ENCODE assay signal across 11 cellular contexts in genomic region chr4:2792396-2792710, GRCh38. TPM values are rescaled to one million over a fixed set of nuclear protein-coding genes. Genes with fewer than 3 reads are reported as not detected.
DNase-seq lines count a peak whose midpoint lies in the region; ATAC-seq, FAIRE-seq and TF ChIP-seq lines count a peak whose summit lies in the region.
"Had no signal": no experiment of that assay in that cellular context is flagged by ENCODE, and none has a peak within 500 bp of the region (broad histone marks: within the 10 kb centered on the region; RNA-seq: fewer than 3 reads in every experiment).

No MANE protein-coding gene starts in this region.

- no peaks in the 10 kb centered on the region for H3K79me2 ChIP-seq in GM23338 (replicated peaks; ENCODE audit: insufficient read depth)

- no peak for TF ChIP-seq POLR2A in GM12892 (IDR thresholded peaks at IDR 0.05; ENCODE audit: low read depth, low read length)

- H3K36me3 Mint-ChIP-seq in CD14-positive monocyte, result peaks cover 25 to 27% of the 10 kb centered on the region in 2 donors
- no peaks in the 10 kb centered on the region for H3K36me3 Mint-ChIP-seq in GM23338 (ENCODE audit: low read depth)
- H3K36me3 Mint-ChIP-seq in effector memory CD8-positive, alpha-beta T cell (ENCODE audit: insufficient read depth), result no peaks in the 10 kb centered on the region
- H3K36me3 Mint-ChIP-seq in osteocyte (ENCODE audit: unreplicated experiment), result no peaks in the 10 kb centered on the region

- H3K4me3 ChIP-seq in GM23338, result no peak overlapping the region

- H3K4me1 ChIP-seq in GM23338 (ENCODE audit: insufficient read depth), result peaks cover 5% of the 10 kb centered on the region

- H3K4me3 Mint-ChIP-seq in CD14-positive monocyte, result peak overlapping the region in 1 of 2 donors; percentile 60
- H3K4me3 Mint-ChIP-seq in GM23338, result peak overlapping the region; percentile 37; the same call in 2 of the 3 replicates
- peak overlapping the region; percentile 41 to 45 for H3K4me3 Mint-ChIP-seq in effector memory CD8-positive, alpha-beta T cell
- peak overlapping the region; percentile 35 for H3K4me3 Mint-ChIP-seq in osteocyte (ENCODE audit: unreplicated experiment)

- no peak for DNase-seq in CD14-positive monocyte (ENCODE audit: low spot score)
- DNase-seq in GM23338 (ENCODE audit: low spot score), result no peak
- no peak for DNase-seq in effector memory CD8-positive, alpha-beta T cell
- DNase-seq in osteocyte (ENCODE audit: extremely low spot score, unreplicated experiment), result no peak
- DNase-seq in GM12892 (ENCODE audit: insufficient read length), result no peak
- no peak for DNase-seq in NCI-H69 (lab: John Stamatoyannopoulos, UW)
- DNase-seq in caudate nucleus (lab: John Stamatoyannopoulos, UW), result no peak
- DNase-seq: DMS79 treated with DMSO at 0.1 percent for 48 hours, NCI-H2081 treated with DMSO at 0.1 percent for 48 hours had no signal

- H3K27me3 ChIP-seq in GM23338 (ENCODE audit: insufficient read depth), result peaks cover 16% of the 10 kb centered on the region

- H3K27ac ChIP-seq in GM23338 (ENCODE audit: low read depth), result no peak overlapping the region
- H3K27ac ChIP-seq in caudate nucleus (ENCODE audit: low read depth, low read length), result no peak overlapping the region
- H3K27ac ChIP-seq: VCaP had no signal

- H2AFZ ChIP-seq in GM23338, result peak overlapping the region; percentile 52; the same call in 1 of the 2 replicates

- no peak for FAIRE-seq in GM12892 (lab: Jason Lieb, UNC)
- FAIRE-seq: endometrium had no signal

- no peaks in the 10 kb centered on the region for H4K20me1 ChIP-seq in GM23338 (replicated peaks; ENCODE audit: insufficient read depth)

- peak; percentile 1; the same call in 2 of the 3 replicates for ATAC-seq in GM23338
- no peak for ATAC-seq in effector memory CD8-positive, alpha-beta T cell (replicated peaks)

- intact Hi-C loops in CD14-positive monocyte (cut with micrococcal nuclease), result no loop called here

- 0 out of 2 replicates have a peak, but pooled peaks cover 5% of the 10 kb centered on the region for H3F3A ChIP-seq in GM23338 (replicated peaks; ENCODE audit: low read depth)

- no peaks in the 10 kb centered on the region for H3K9me2 ChIP-seq in GM23338 (ENCODE audit: insufficient read depth)

- H3K9me3 Mint-ChIP-seq in CD14-positive monocyte (no peaks in the 10 kb centered on the region), GM23338 (no peaks in the 10 kb centered on the region; the same call in 2 of the 3 replicates), osteocyte (ENCODE audit: unreplicated experiment) (no peaks in the 10 kb centered on the region)
- H3K9me3 Mint-ChIP-seq in effector memory CD8-positive, alpha-beta T cell, result no peaks in the 10 kb centered on the region

- TF ChIP-seq CTCF in CD14-positive monocyte (IDR thresholded peaks at IDR 0.05) (no peak), GM23338 (conservative IDR thresholded peaks at IDR 0.05; ENCODE audit: low read depth in 2 of 2) (no peak), osteocyte (IDR thresholded peaks at IDR 0.05) (no peak)

- H3K4me1 Mint-ChIP-seq in CD14-positive monocyte, result peaks cover 81% of the 10 kb centered on the region
- H3K4me1 Mint-ChIP-seq in GM23338, result peaks cover 28% of the 10 kb centered on the region
- peaks cover 21 to 38% of the 10 kb centered on the region in 2 donors for H3K4me1 Mint-ChIP-seq in effector memory CD8-positive, alpha-beta T cell (ENCODE audit: low read depth in 2 of 2)
- H3K4me1 Mint-ChIP-seq in osteocyte (ENCODE audit: unreplicated experiment), result peaks cover 49% of the 10 kb centered on the region

- no peaks in the 10 kb centered on the region for H3K36me3 ChIP-seq in GM23338 (ENCODE audit: insufficient read depth)

- peak overlapping the region; percentile 66 for H3K4me2 ChIP-seq in GM23338

- peaks cover 0 to 5% (median 2%) of the 10 kb centered on the region in 3 donors for H3K27me3 Mint-ChIP-seq in CD14-positive monocyte (ENCODE audit: low read depth in 3 of 3)
- H3K27me3 Mint-ChIP-seq in GM23338 (ENCODE audit: insufficient read depth, low read depth, poor library complexity), result peaks cover 26% of the 10 kb centered on the region
- H3K27me3 Mint-ChIP-seq in effector memory CD8-positive, alpha-beta T cell, result no peaks in the 10 kb centered on the region
- no peaks in the 10 kb centered on the region for H3K27me3 Mint-ChIP-seq in osteocyte (ENCODE audit: unreplicated experiment)

- H3K27ac Mint-ChIP-seq in CD14-positive monocyte (peak overlapping the region in 4 of 7 donors; percentile 46 to 90 (median 58)), GM23338 (no peak overlapping the region), osteocyte (ENCODE audit: unreplicated experiment) (no peak overlapping the region)
- peak overlapping the region; percentile 38 to 71 for H3K27ac Mint-ChIP-seq in effector memory CD8-positive, alpha-beta T cell

TF ChIP-seq in GM23338, 12 proteins besides CTCF, POLR2A, EP300 and RAD21 (continues in another document):
- TF ChIP-seq STAT1 (IDR thresholded peaks at IDR 0.05; ENCODE audit: unreplicated experiment), result no peak
- TF ChIP-seq ZNF462 (CRISPR knock-in tag; IDR thresholded peaks at IDR 0.05), result no peak
- no peak for TF ChIP-seq JUNB (IDR thresholded peaks at IDR 0.05; ENCODE audit: unreplicated experiment)

RNA-seq across cellular contexts. Expression of gene SH3BP2, which starts 0.5 kb away (rescaled TPM):
- polyA plus RNA-seq in CD14-positive monocyte (10 to 100 TPM; 19.1 to 26.9 TPM), GM23338 (2016; fragmentation: Nextera tagmentation; extraction: Ambion mirVana) (15.2 and 22.2 TPM in 2 replicates)
- 29.9 and 43.9 TPM in 2 replicates for total RNA-seq in GM23338 (2014; rRNA removed; shearing (Covaris generic))
- 105 and 110 TPM in 2 replicates for total RNA-seq in osteocyte
- polyA plus RNA-seq in GM12892 (2012; ENCODE audit: missing spikeins), result 27.8 TPM

RNA-seq across cellular contexts. Expression of gene TNIP2, which starts 36.2 kb away (rescaled TPM):
- polyA plus RNA-seq in CD14-positive monocyte, result 10 to 100 TPM; 27.6 to 28.2 TPM
- total RNA-seq in GM23338 (2014; rRNA removed; shearing (Covaris generic)), result 60.2 and 61.4 TPM in 2 replicates
- 33.9 and 34.8 TPM in 2 replicates for polyA plus RNA-seq in GM23338 (2016; fragmentation: Nextera tagmentation; extraction: Ambion mirVana)
- total RNA-seq in osteocyte, result 32.7 and 34.0 TPM in 2 replicates
- polyA plus RNA-seq in GM12892 (2012; ENCODE audit: missing spikeins), result 35.5 TPM

RNA-seq across cellular contexts. Expression of gene ADD1, which starts 51.3 kb away (rescaled TPM):
- polyA plus RNA-seq in CD14-positive monocyte, result 100 to 1,000 TPM in 1 of 2 donors, 10 to 100 TPM in 1; 76.1 to 103 TPM
- total RNA-seq in GM23338 (2014; rRNA removed; shearing (Covaris generic)), result 126 and 144 TPM in 2 replicates
- polyA plus RNA-seq in GM23338 (2016; fragmentation: Nextera tagmentation; extraction: Ambion mirVana), result 119 and 126 TPM in 2 replicates
- total RNA-seq in osteocyte, result 273 and 274 TPM in 2 replicates
- polyA plus RNA-seq in GM12892 (2012; ENCODE audit: missing spikeins), result 77.1 TPM

Comparison
In these comparisons a context has a peak if more than half of its experiments do, and no peak if none do; other contexts are left out.
1. H3K27ac Mint-ChIP-seq: peak in CD14-positive monocyte (4 of 7) and effector memory CD8-positive, alpha-beta T cell (2 of 2); none in GM23338 (single experiment) and osteocyte (single experiment).